8 cellular contexts compared by ENCODE assay signal in genomic region chr11:45355706-45356041, GRCh38.
DNase-seq lines count a peak whose midpoint lies in the region; ATAC-seq and TF ChIP-seq lines count a peak whose summit lies in the region.

No MANE protein-coding gene starts in this region.

- no peak for TF ChIP-seq POLR2A in testis (IDR thresholded peaks at IDR 0.05)

- no peak for TF ChIP-seq CTCF in astrocyte of the cerebellum (IDR thresholded peaks at IDR 0.05; ENCODE audit: low read depth, low read length, missing control alignments)
- no peak for TF ChIP-seq CTCF in lower lobe of right lung (IDR thresholded peaks at IDR 0.05)
- TF ChIP-seq CTCF in testis (IDR thresholded peaks at IDR 0.05), result no peak

- intact Hi-C loops in lower lobe of right lung (cut with DNase I), result no loop called here
- intact Hi-C loops in testis (cut with DNase I; ENCODE audit: low total_unique reads), result no loop called here

- peak overlapping the region; percentile 76 for H3K27ac ChIP-seq in lower lobe of right lung
- peak overlapping the region in 1 of 2 donors; percentile 42 for H3K27ac ChIP-seq in testis

- in situ Hi-C loops in astrocyte of the cerebellum (cut with HindIII; ENCODE audit: low sequenced_read_pairs) (no loop called here), G401 (cut with HindIII; ENCODE audit: low sequenced_read_pairs) (no loop called here)

- WGBS in testis, 2 donors, result 8 to 21% methylated on average over 5 of the region's 5 CpGs

- H3K4me3 ChIP-seq in astrocyte of the cerebellum (ENCODE audit: low read depth, low read length) (peak overlapping the region; percentile 47), lower lobe of right lung (peak overlapping the region; percentile 73), testis (peak overlapping the region; percentile 69 to 72)

- H3K9me3 ChIP-seq in lower lobe of right lung (no peaks in the 10 kb centered on the region), testis (no peaks in the 10 kb centered on the region)

- H3K4me1 ChIP-seq in lower lobe of right lung, result peaks cover 16% of the 10 kb centered on the region
- H3K4me1 ChIP-seq in testis, result no peaks in the 10 kb centered on the region

- peak; percentile 15 to 22 for ATAC-seq in lower lobe of right lung

- peak; percentile 64 for DNase-seq in activated CD8-positive, alpha-beta memory T cell treated with anti-CD3 and anti-CD28 coated beads for 24 hours
- DNase-seq in activated CD8-positive, alpha-beta memory T cell treated with anti-CD3 and anti-CD28 coated beads, Interleukin-2, amount 50 U/mL, for 48 hours, result no peak
- DNase-seq in astrocyte of the cerebellum (ENCODE audit: low read depth), result no peak
- no peak for DNase-seq in lower lobe of right lung
- no peak for DNase-seq in testis
- no peak for DNase-seq in G401 (ENCODE audit: low spot score)
- no peak for DNase-seq in DMS53 treated with DMSO at 0.1 percent for 48 hours (lab: John Stamatoyannopoulos, UW; ENCODE audit: unreplicated experiment)
- DNase-seq in effector CD4-positive, alpha-beta T cell, result no peak

- H3K36me3 ChIP-seq in lower lobe of right lung (no peaks in the 10 kb centered on the region), testis (ENCODE audit: low read depth, missing control alignments) (no peaks in the 10 kb centered on the region)

- H3K27me3 ChIP-seq in lower lobe of right lung (ENCODE audit: low read depth) (no peaks in the 10 kb centered on the region), testis (no peaks in the 10 kb centered on the region)
